In the genomic region with DNA sequence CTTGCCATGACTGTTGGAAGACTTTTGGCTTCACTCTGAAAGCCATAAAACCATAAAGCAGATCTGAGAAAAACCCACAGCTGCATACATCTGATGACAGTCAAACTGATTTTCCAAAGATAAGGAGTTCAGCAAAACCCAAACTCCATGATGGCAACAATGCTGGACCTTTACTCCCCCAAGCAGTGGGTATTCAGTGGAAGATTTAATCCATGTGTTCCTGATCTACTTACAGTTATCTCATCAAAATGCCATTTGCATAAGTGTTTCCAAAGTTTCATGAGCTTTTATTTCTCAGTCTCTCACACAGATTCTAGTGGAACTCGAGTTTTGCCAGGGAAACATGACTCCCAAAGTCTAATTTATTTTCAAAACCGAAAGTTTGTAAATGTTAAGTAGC, we compare ENCODE assay signal across 2 cellular contexts.
A peak's percentile ranks its signal among the peaks of the same experiment; 100 is the strongest.
TF ChIP-seq lines count a peak whose summit lies in the region.

No MANE protein-coding gene starts in this region.

TF ChIP-seq in IMR-90, 13 proteins besides CTCF, POLR2A, EP300 and RAD21 (continued from another document):
- TF ChIP-seq, protein P1, sequence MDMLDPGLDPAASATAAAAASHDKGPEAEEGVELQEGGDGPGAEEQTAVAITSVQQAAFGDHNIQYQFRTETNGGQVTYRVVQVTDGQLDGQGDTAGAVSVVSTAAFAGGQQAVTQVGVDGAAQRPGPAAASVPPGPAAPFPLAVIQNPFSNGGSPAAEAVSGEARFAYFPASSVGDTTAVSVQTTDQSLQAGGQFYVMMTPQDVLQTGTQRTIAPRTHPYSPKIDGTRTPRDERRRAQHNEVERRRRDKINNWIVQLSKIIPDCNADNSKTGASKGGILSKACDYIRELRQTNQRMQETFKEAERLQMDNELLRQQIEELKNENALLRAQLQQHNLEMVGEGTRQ (IDR thresholded peaks at IDR 0.05; ENCODE audit: low read depth, low read length) = no peak
- TF ChIP-seq CHD1 (IDR thresholded peaks at IDR 0.05; ENCODE audit: low read depth, low read length) = no peak
- no peak for TF ChIP-seq FOS (IDR thresholded peaks at IDR 0.05; ENCODE audit: low read depth, low read length)
- TF ChIP-seq MXI1 (IDR thresholded peaks at IDR 0.05; ENCODE audit: borderline replicate concordance, low read depth, low read length) = no peak
- no peak for TF ChIP-seq RCOR1 (IDR thresholded peaks at IDR 0.05; ENCODE audit: insufficient replicate concordance, low read length)
- TF ChIP-seq MAZ (IDR thresholded peaks at IDR 0.05; ENCODE audit: borderline replicate concordance, low read depth, low read length) = no peak
- TF ChIP-seq MAFK (IDR thresholded peaks at IDR 0.05; ENCODE audit: low read depth, low read length) = no peak
- TF ChIP-seq, protein P2, sequence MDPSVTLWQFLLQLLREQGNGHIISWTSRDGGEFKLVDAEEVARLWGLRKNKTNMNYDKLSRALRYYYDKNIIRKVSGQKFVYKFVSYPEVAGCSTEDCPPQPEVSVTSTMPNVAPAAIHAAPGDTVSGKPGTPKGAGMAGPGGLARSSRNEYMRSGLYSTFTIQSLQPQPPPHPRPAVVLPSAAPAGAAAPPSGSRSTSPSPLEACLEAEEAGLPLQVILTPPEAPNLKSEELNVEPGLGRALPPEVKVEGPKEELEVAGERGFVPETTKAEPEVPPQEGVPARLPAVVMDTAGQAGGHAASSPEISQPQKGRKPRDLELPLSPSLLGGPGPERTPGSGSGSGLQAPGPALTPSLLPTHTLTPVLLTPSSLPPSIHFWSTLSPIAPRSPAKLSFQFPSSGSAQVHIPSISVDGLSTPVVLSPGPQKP (IDR thresholded peaks at IDR 0.05; ENCODE audit: borderline replicate concordance, low read depth, low read length) = no peak
- no peak for TF ChIP-seq SMC3 (IDR thresholded peaks at IDR 0.05; ENCODE audit: low read depth, low read length)
- no peak for TF ChIP-seq CEBPB (IDR thresholded peaks at IDR 0.05; ENCODE audit: low read depth, low read length)
- TF ChIP-seq RFX5 (IDR thresholded peaks at IDR 0.05; ENCODE audit: low read depth, low read length) = no peak
TF ChIP-seq in IMR-90: peak in this region for 0.

TF ChIP-seq in GM12878, 131 proteins besides CTCF, POLR2A, EP300 and RAD21 (continued from another document):
- TF ChIP-seq, protein P3, sequence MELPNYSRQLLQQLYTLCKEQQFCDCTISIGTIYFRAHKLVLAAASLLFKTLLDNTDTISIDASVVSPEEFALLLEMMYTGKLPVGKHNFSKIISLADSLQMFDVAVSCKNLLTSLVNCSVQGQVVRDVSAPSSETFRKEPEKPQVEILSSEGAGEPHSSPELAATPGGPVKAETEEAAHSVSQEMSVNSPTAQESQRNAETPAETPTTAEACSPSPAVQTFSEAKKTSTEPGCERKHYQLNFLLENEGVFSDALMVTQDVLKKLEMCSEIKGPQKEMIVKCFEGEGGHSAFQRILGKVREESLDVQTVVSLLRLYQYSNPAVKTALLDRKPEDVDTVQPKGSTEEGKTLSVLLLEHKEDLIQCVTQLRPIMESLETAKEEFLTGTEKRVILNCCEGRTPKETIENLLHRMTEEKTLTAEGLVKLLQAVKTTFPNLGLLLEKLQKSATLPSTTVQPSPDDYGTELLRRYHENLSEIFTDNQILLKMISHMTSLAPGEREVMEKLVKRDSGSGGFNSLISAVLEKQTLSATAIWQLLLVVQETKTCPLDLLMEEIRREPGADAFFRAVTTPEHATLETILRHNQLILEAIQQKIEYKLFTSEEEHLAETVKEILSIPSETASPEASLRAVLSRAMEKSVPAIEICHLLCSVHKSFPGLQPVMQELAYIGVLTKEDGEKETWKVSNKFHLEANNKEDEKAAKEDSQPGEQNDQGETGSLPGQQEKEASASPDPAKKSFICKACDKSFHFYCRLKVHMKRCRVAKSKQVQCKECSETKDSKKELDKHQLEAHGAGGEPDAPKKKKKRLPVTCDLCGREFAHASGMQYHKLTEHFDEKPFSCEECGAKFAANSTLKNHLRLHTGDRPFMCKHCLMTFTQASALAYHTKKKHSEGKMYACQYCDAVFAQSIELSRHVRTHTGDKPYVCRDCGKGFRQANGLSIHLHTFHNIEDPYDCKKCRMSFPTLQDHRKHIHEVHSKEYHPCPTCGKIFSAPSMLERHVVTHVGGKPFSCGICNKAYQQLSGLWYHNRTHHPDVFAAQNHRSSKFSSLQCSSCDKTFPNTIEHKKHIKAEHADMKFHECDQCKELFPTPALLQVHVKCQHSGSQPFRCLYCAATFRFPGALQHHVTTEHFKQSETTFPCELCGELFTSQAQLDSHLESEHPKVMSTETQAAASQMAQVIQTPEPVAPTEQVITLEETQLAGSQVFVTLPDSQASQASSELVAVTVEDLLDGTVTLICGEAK (IDR thresholded peaks at IDR 0.05; ENCODE audit: borderline replicate concordance) = no peak
- 0 out of 2 replicates have a peak, but pooled peaks have one; percentile 7 for TF ChIP-seq RUNX3 (IDR thresholded peaks at IDR 0.05; ENCODE audit: low read length)
- no peak for TF ChIP-seq BCL11A (IDR thresholded peaks at IDR 0.05; ENCODE audit: low read depth, low read length)
- no peak for TF ChIP-seq BMI1 (IDR thresholded peaks at IDR 0.05; ENCODE audit: borderline replicate concordance)
- no peak for TF ChIP-seq MTA2 (IDR thresholded peaks at IDR 0.05; ENCODE audit: low read depth)
TF ChIP-seq in GM12878: peak in this region for 1.
